In genomic region chr12:118459110-118459509, GRCh38 we compare ENCODE assay signal across 27 cellular contexts.
"Had no signal": no experiment of that assay in that cellular context is flagged by ENCODE, and none has a peak within 500 bp of the region (broad histone marks: within the 10 kb centered on the region; RNA-seq: fewer than 3 reads in every experiment).

No MANE protein-coding gene starts in this region.

- H3K27ac ChIP-seq: stomach, suprapubic skin, testis, thoracic aorta, thyroid gland, tibial artery, tibial nerve, transverse colon, upper lobe of left lung, upper lobe of right lung, uterus, vagina had no signal

- DNase-seq: stimulated activated CD4-positive, alpha-beta T cell treated with anti-CD3 and anti-CD28 coated beads, Interleukin-2, amount 100 ng/mL, for 48 hours; stimulated activated CD4-positive, alpha-beta T cell treated with anti-CD3 and anti-CD28 coated beads, Interleukin-4, amount 100 ng/mL, for 1 hour; stimulated activated CD4-positive, alpha-beta T cell treated with anti-CD3 and anti-CD28 coated beads, Interleukin-4, amount 100 ng/mL, for 24 hours; stimulated activated CD4-positive, alpha-beta T cell treated with anti-CD3 and anti-CD28 coated beads, Interleukin-4, amount 100 ng/mL, for 4 hours; stimulated activated CD8-positive, alpha-beta memory T cell treated with anti-CD3 and anti-CD28 coated beads, Interleukin-4, amount 100 ng/mL, for 48 hours; stimulated activated naive B cell treated with anti-CD40 and anti-IgM and Interleukin-4, amounts not matched to agents 10 μg/mL and 1 μg/mL and 100 μg/mL, for 72 hours; stimulated activated naive CD4-positive, alpha-beta T cell; stimulated activated naive CD4-positive, alpha-beta T cell treated with Interleukin-2 at 50 U/mL for 16 hours; stimulated activated naive CD8-positive, alpha-beta T cell treated with anti-CD3 and anti-CD28 coated beads, Interleukin-15, amount 100 ng/mL, for 72 hours; stimulated activated naive CD8-positive, alpha-beta T cell treated with anti-CD3 and anti-CD28 coated beads, Interleukin-15, Interleukin-2, amounts not matched to agents 100 U/mL and 50 U/mL, for 24 hours; stomach; substantia nigra; testis; thyroid gland; tibial artery; transverse colon; trophoblast cell; upper lobe of left lung; upper lobe of right lung; uterus had no signal

- H3K36me3 ChIP-seq: stomach, suprapubic skin, thoracic aorta, thyroid gland, tibial artery, tibial nerve, transverse colon, upper lobe of left lung, upper lobe of right lung, uterus, vagina had no signal

- H3K4me1 ChIP-seq: stomach, suprapubic skin, testis, thyroid gland, tibial artery, tibial nerve, transverse colon, upper lobe of left lung, upper lobe of right lung, uterus, vagina had no signal

- ATAC-seq: stimulated activated effector memory CD8-positive, alpha-beta T cell treated with anti-CD3 and anti-CD28 coated beads, Interleukin-12 subunit alpha, Interleukin-12 subunit beta, amount 100 ng/mL, for 72 hours; stimulated activated memory B cell treated with anti-CD40 and anti-IgM and Interleukin-4, amounts not matched to agents 10 μg/mL and 1 μg/mL and 100 μg/mL, for 72 hours; stimulated activated naive B cell treated with anti-CD40 and anti-IgM and Interleukin-4, amounts not matched to agents 10 μg/mL and 1 μg/mL and 100 μg/mL, for 72 hours; stimulated activated naive CD8-positive, alpha-beta T cell treated with anti-CD3 and anti-CD28 coated beads, Interleukin-15, amount 100 ng/mL, for 72 hours; stimulated activated naive CD8-positive, alpha-beta T cell treated with anti-CD3 and anti-CD28 coated beads, Interleukin-15, Interleukin-2, amounts not matched to agents 100 U/mL and 50 U/mL, for 24 hours; upper lobe of right lung had no signal

- H3K4me3 ChIP-seq: stomach, suprapubic skin, testis, thoracic aorta, thyroid gland, tibial artery, tibial nerve, transverse colon, upper lobe of left lung, upper lobe of right lung, uterus, vagina had no signal

- FAIRE-seq: urothelium cell line had no signal

- H3K27me3 ChIP-seq: stomach, suprapubic skin, testis, thyroid gland, tibial artery, tibial nerve, transverse colon, upper lobe of left lung, upper lobe of right lung, uterus, vagina had no signal

- H3K9me3 ChIP-seq: suprapubic skin, testis, thoracic aorta, thyroid gland, transverse colon, upper lobe of right lung, uterus, vagina had no signal
